In the genomic region with DNA sequence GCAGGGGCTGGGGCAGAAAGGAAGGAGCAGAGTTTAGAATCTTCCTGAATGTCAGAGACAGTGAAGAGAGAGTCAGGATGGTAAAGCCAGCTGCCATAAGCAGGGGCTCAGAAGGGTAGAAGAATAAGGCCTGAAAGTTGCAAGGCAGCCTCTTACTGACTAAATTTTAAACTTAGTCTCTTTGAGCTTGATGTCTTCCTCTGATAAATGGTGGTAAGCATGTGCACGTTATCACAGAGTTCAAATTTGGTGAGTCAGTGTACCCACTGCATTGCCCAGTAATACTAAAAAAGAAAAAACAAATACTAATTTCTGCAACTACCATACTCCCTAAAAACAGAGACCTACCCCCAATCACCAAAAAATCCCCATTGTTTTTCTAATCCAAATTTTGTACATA, we compare ENCODE assay signal across 17 cellular contexts. TPM values are rescaled to one million over a fixed set of nuclear protein-coding genes. Genes with fewer than 3 reads are reported as not detected.
DNase-seq lines count a peak whose midpoint lies in the region; ATAC-seq lines count a peak whose summit lies in the region.
"Had no signal": no experiment of that assay in that cellular context is flagged by ENCODE, and none has a peak within 500 bp of the region (broad histone marks: within the 10 kb centered on the region; RNA-seq: fewer than 3 reads in every experiment).

No MANE protein-coding gene starts in this region.

- peaks cover 1% of the 10 kb centered on the region for H3K4me1 Mint-ChIP-seq in activated naive CD8-positive, alpha-beta T cell (ENCODE audit: low read depth)
- H3K4me1 Mint-ChIP-seq in activated naive CD8-positive, alpha-beta T cell treated with anti-CD3 and anti-CD28 coated beads for 36 hours = no peaks in the 10 kb centered on the region
- peaks cover 11% of the 10 kb centered on the region for H3K4me1 Mint-ChIP-seq in stimulated activated naive CD8-positive, alpha-beta T cell treated with anti-CD3 and anti-CD28 coated beads, Interleukin-15, Interleukin-2, amounts not matched to agents 100 ng/mL and 50 ng/mL, for 24 hours (ENCODE audit: low read depth)

- peak overlapping the region; percentile 8 for H3K27ac Mint-ChIP-seq in activated naive CD8-positive, alpha-beta T cell
- H3K27ac Mint-ChIP-seq in activated naive CD8-positive, alpha-beta T cell treated with anti-CD3 and anti-CD28 coated beads for 36 hours = no peak overlapping the region
- H3K27ac Mint-ChIP-seq in stimulated activated naive CD8-positive, alpha-beta T cell treated with anti-CD3 and anti-CD28 coated beads, Interleukin-15, Interleukin-2, amounts not matched to agents 100 ng/mL and 50 ng/mL, for 24 hours = peak overlapping the region; percentile 8

- DNase-seq in activated CD4-positive, CD25-positive, alpha-beta regulatory T cell treated with anti-CD3 and anti-CD28 coated beads, Interleukin-2, amount 50 U/mL, for 72 hours = no peak
- DNase-seq in activated naive CD8-positive, alpha-beta T cell treated with anti-CD3 and anti-CD28 coated beads for 36 hours = no peak
- DNase-seq in amniotic epithelial cell (ENCODE audit: low read depth) (peak; percentile 24), AG08395 (ENCODE audit: low spot score) (no peak)
- DNase-seq: 8988T, Caco-2, DMS53, MV-4-11, NCI-H1417 treated with DMSO at 0.1 percent for 48 hours, NCI-H2029, NCI-H2171 treated with DMSO at 0.1 percent for 48 hours, NCI-H774 had no signal

- peaks cover 15% of the 10 kb centered on the region for H3K36me3 Mint-ChIP-seq in activated naive CD8-positive, alpha-beta T cell
- peaks cover 26% of the 10 kb centered on the region for H3K36me3 Mint-ChIP-seq in activated naive CD8-positive, alpha-beta T cell treated with anti-CD3 and anti-CD28 coated beads for 36 hours
- peaks cover 51% of the 10 kb centered on the region for H3K36me3 Mint-ChIP-seq in stimulated activated naive CD8-positive, alpha-beta T cell treated with anti-CD3 and anti-CD28 coated beads, Interleukin-15, Interleukin-2, amounts not matched to agents 100 ng/mL and 50 ng/mL, for 24 hours (ENCODE audit: low read depth)

- H3K27me3 Mint-ChIP-seq in activated naive CD8-positive, alpha-beta T cell = no peaks in the 10 kb centered on the region
- no peaks in the 10 kb centered on the region for H3K27me3 Mint-ChIP-seq in activated naive CD8-positive, alpha-beta T cell treated with anti-CD3 and anti-CD28 coated beads for 36 hours
- H3K27me3 Mint-ChIP-seq in stimulated activated naive CD8-positive, alpha-beta T cell treated with anti-CD3 and anti-CD28 coated beads, Interleukin-15, Interleukin-2, amounts not matched to agents 100 ng/mL and 50 ng/mL, for 24 hours = no peaks in the 10 kb centered on the region

- no peak overlapping the region for H3K4me3 Mint-ChIP-seq in activated naive CD8-positive, alpha-beta T cell
- no peak overlapping the region for H3K4me3 Mint-ChIP-seq in activated naive CD8-positive, alpha-beta T cell treated with anti-CD3 and anti-CD28 coated beads for 36 hours
- H3K4me3 Mint-ChIP-seq in stimulated activated naive CD8-positive, alpha-beta T cell treated with anti-CD3 and anti-CD28 coated beads, Interleukin-15, Interleukin-2, amounts not matched to agents 100 ng/mL and 50 ng/mL, for 24 hours = no peak overlapping the region

- H3K9me3 Mint-ChIP-seq in activated naive CD8-positive, alpha-beta T cell (ENCODE audit: low read depth) = no peaks in the 10 kb centered on the region
- H3K9me3 Mint-ChIP-seq in activated naive CD8-positive, alpha-beta T cell treated with anti-CD3 and anti-CD28 coated beads for 36 hours = no peaks in the 10 kb centered on the region
- no peaks in the 10 kb centered on the region for H3K9me3 Mint-ChIP-seq in stimulated activated naive CD8-positive, alpha-beta T cell treated with anti-CD3 and anti-CD28 coated beads, Interleukin-15, Interleukin-2, amounts not matched to agents 100 ng/mL and 50 ng/mL, for 24 hours

- ATAC-seq in activated CD4-positive, CD25-positive, alpha-beta regulatory T cell treated with anti-CD3 and anti-CD28 coated beads, Interleukin-2, amount 50 U/mL, for 24 hours = peak; percentile 41 to 46
- ATAC-seq in GM18502 (IDR thresholded peaks at IDR 0.05; ENCODE audit: poor library complexity, unreplicated experiment) = no peak
- ATAC-seq: HCT116 had no signal

RNA-seq across cellular contexts. Expression of gene SIAH1, which starts 45.2 kb away (rescaled TPM):
- total RNA-seq in activated naive CD8-positive, alpha-beta T cell treated with anti-CD3 and anti-CD28 coated beads for 36 hours = 10 to 100 TPM; 16.2 to 18.3 TPM
